16 cellular contexts compared by ENCODE assay signal in genomic region chr11:73012121-73012863, GRCh38.
DNase-seq lines count a peak whose midpoint lies in the region; ATAC-seq, FAIRE-seq and TF ChIP-seq lines count a peak whose summit lies in the region.
"Had no signal": no experiment of that assay in that cellular context is flagged by ENCODE, and none has a peak within 500 bp of the region (broad histone marks: within the 10 kb centered on the region; RNA-seq: fewer than 3 reads in every experiment).

No MANE protein-coding gene starts in this region.

- H3K27me3 Mint-ChIP-seq in astrocyte (ENCODE audit: low read depth, unreplicated experiment) = no peaks in the 10 kb centered on the region
- peaks cover 51% of the 10 kb centered on the region for H3K27me3 Mint-ChIP-seq in WTC11 (ENCODE audit: low read depth)
- H3K27me3 Mint-ChIP-seq: activated CD8-positive, alpha-beta memory T cell treated with anti-CD3 and anti-CD28 coated beads, Interleukin-2, amount 10 ng/mL, durations not matched to agents 7 days and 5 days had no signal

- no peak for ATAC-seq in HG03196 (IDR thresholded peaks at IDR 0.05; ENCODE audit: unreplicated experiment)
- no peak for ATAC-seq in WTC11
- ATAC-seq: activated CD8-positive, alpha-beta memory T cell treated with anti-CD3 and anti-CD28 coated beads, Interleukin-2, amount 10 ng/mL, durations not matched to agents 7 days and 5 days had no signal

- H3K4me1 Mint-ChIP-seq in astrocyte (ENCODE audit: low read depth, unreplicated experiment) = peaks cover 16% of the 10 kb centered on the region
- peaks cover 22% of the 10 kb centered on the region for H3K4me1 Mint-ChIP-seq in WTC11

- peak overlapping the region; percentile 2 for H3K4me2 ChIP-seq in astrocyte (ENCODE audit: low read length)

- CTCF ChIA-PET in WTC11 (lab: Charles Lee) = no interaction called here

- H3K36me3 ChIP-seq in astrocyte (ENCODE audit: insufficient read depth, low read length) = no peaks in the 10 kb centered on the region
- H3K36me3 ChIP-seq: cardiac muscle cell had no signal

- H3K9ac ChIP-seq in astrocyte (ENCODE audit: low read length) = no peak overlapping the region

- POLR2A ChIA-PET in WTC11 (lab: Charles Lee) = no interaction called here

- no peaks in the 10 kb centered on the region for H3K27me3 ChIP-seq in astrocyte (ENCODE audit: insufficient read depth, low read length)
- H3K27me3 ChIP-seq: cardiac muscle cell, neutrophil had no signal

- H2AFZ ChIP-seq in astrocyte (ENCODE audit: low read depth, low read length) = no peak overlapping the region

- H3K36me3 Mint-ChIP-seq in astrocyte (ENCODE audit: low read depth, unreplicated experiment) (peaks cover 20% of the 10 kb centered on the region), WTC11 (peaks cover 14% of the 10 kb centered on the region)

- H3K9me3 Mint-ChIP-seq in astrocyte (ENCODE audit: unreplicated experiment) (peaks cover 19% of the 10 kb centered on the region), WTC11 (peaks cover 14% of the 10 kb centered on the region)

- H3K79me2 ChIP-seq in astrocyte (ENCODE audit: insufficient read depth, low read length) = no peaks in the 10 kb centered on the region

- H3K4me3 ChIP-seq in AG10803 (ENCODE audit: low read length) (no peak overlapping the region), astrocyte (ENCODE audit: insufficient read depth, low read depth, low read length) (no peak overlapping the region)
- H3K4me3 ChIP-seq: cardiac muscle cell, skin epidermis had no signal

- no peak overlapping the region for H3K4me3 Mint-ChIP-seq in astrocyte (ENCODE audit: unreplicated experiment)
- no peak overlapping the region for H3K4me3 Mint-ChIP-seq in WTC11
- H3K4me3 Mint-ChIP-seq: activated CD8-positive, alpha-beta memory T cell treated with anti-CD3 and anti-CD28 coated beads, Interleukin-2, amount 10 ng/mL, durations not matched to agents 7 days and 5 days had no signal

- H4K20me1 ChIP-seq in astrocyte (ENCODE audit: insufficient read depth, low read length) = peaks cover 8% of the 10 kb centered on the region

- H3K27ac Mint-ChIP-seq in astrocyte (ENCODE audit: unreplicated experiment) = no peak overlapping the region
- H3K27ac Mint-ChIP-seq in WTC11 = no peak overlapping the region
- H3K27ac Mint-ChIP-seq: activated CD8-positive, alpha-beta memory T cell treated with anti-CD3 and anti-CD28 coated beads, Interleukin-2, amount 10 ng/mL, durations not matched to agents 7 days and 5 days had no signal

- no peaks in the 10 kb centered on the region for H3K9me3 ChIP-seq in astrocyte (ENCODE audit: insufficient read depth, low read depth, low read length)
- H3K9me3 ChIP-seq: neutrophil had no signal

- H3K27ac ChIP-seq in astrocyte (ENCODE audit: low read depth, low read length) = no peak overlapping the region
- H3K27ac ChIP-seq: epithelial cell of prostate, neutrophil, skin epidermis, WERI-Rb-1 had no signal

- H3K4me1 ChIP-seq in astrocyte (ENCODE audit: insufficient read depth, low read length) = peaks cover 8% of the 10 kb centered on the region

- DNase-seq in AG10803 (ENCODE audit: low read depth) (peak; percentile 45), HT1080 (ENCODE audit: low read depth) (peak; percentile 7), astrocyte (ENCODE audit: low read depth) (peak; percentile 47), frontal cortex (ENCODE audit: low spot score in 2 of 2) (no peak), germinal center (ENCODE audit: low spot score) (no peak), WTC11 (ENCODE audit: low spot score) (no peak), SHP77 treated with DMSO at 0.1 percent for 48 hours (lab: John Stamatoyannopoulos, UW) (no peak)
- DNase-seq: activated CD8-positive, alpha-beta memory T cell treated with anti-CD3 and anti-CD28 coated beads, Interleukin-2, amount 10 ng/mL, durations not matched to agents 7 days and 5 days; NCI-H2227 treated with DMSO at 0.1 percent for 48 hours; SW 1271; WERI-Rb-1 had no signal

- TF ChIP-seq CTCF in AG10803 (conservative IDR thresholded peaks at IDR 0.05; ENCODE audit: low read length) (no peak), astrocyte (IDR thresholded peaks at IDR 0.05; ENCODE audit: insufficient read depth, low read depth, low read length) (no peak), WTC11 (IDR thresholded peaks at IDR 0.05) (no peak)

- FAIRE-seq in astrocyte (lab: Jason Lieb, UNC) (no peak), frontal cortex (lab: Jason Lieb, UNC) (peak; percentile 6)

TF ChIP-seq in WTC11, 78 proteins besides CTCF, POLR2A, EP300 and RAD21 (continues in another document):
- TF ChIP-seq RELA (CRISPR knock-in tag; IDR thresholded peaks at IDR 0.05; ENCODE audit: borderline replicate concordance) (no peak), IRF2 (CRISPR knock-in tag; IDR thresholded peaks at IDR 0.05; ENCODE audit: borderline replicate concordance, low read depth) (no peak), HMGA2 (CRISPR knock-in tag; IDR thresholded peaks at IDR 0.05) (no peak), CREB1 (CRISPR knock-in tag; IDR thresholded peaks at IDR 0.05) (no peak), ZNF138 (CRISPR knock-in tag; conservative IDR thresholded peaks at IDR 0.05) (no peak), KAT7 (CRISPR knock-in tag; IDR thresholded peaks at IDR 0.05; ENCODE audit: borderline replicate concordance) (no peak), ZBTB21 (CRISPR knock-in tag; IDR thresholded peaks at IDR 0.05; ENCODE audit: borderline replicate concordance) (no peak), OVOL2 (CRISPR knock-in tag; IDR thresholded peaks at IDR 0.05; ENCODE audit: borderline replicate concordance) (no peak), ZNF232 (CRISPR knock-in tag; IDR thresholded peaks at IDR 0.05) (no peak), ZNF416 (CRISPR knock-in tag; IDR thresholded peaks at IDR 0.05) (no peak), ZNF396 (CRISPR knock-in tag; IDR thresholded peaks at IDR 0.05; ENCODE audit: borderline replicate concordance) (no peak), FOXP4 (CRISPR knock-in tag; IDR thresholded peaks at IDR 0.05) (no peak), ZNF281 (CRISPR knock-in tag; IDR thresholded peaks at IDR 0.05) (no peak)
- TF ChIP-seq, protein P1, sequence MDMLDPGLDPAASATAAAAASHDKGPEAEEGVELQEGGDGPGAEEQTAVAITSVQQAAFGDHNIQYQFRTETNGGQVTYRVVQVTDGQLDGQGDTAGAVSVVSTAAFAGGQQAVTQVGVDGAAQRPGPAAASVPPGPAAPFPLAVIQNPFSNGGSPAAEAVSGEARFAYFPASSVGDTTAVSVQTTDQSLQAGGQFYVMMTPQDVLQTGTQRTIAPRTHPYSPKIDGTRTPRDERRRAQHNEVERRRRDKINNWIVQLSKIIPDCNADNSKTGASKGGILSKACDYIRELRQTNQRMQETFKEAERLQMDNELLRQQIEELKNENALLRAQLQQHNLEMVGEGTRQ (CRISPR knock-in tag; IDR thresholded peaks at IDR 0.05) = no peak
- TF ChIP-seq, protein P2, sequence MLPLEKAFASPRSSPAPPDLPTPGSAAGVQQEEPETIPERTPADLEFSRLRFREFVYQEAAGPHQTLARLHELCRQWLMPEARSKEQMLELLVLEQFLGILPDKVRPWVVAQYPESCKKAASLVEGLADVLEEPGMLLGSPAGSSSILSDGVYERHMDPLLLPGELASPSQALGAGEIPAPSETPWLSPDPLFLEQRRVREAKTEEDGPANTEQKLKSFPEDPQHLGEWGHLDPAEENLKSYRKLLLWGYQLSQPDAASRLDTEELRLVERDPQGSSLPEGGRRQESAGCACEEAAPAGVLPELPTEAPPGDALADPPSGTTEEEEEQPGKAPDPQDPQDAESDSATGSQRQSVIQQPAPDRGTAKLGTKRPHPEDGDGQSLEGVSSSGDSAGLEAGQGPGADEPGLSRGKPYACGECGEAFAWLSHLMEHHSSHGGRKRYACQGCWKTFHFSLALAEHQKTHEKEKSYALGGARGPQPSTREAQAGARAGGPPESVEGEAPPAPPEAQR (CRISPR knock-in tag; IDR thresholded peaks at IDR 0.05) = no peak

Comparison
In these comparisons a context has a peak if more than half of its experiments do, and no peak if none do; other contexts are left out.
1. DNase-seq: peak in AG10803 (single experiment), HT1080 (single experiment) and astrocyte (single experiment); none in frontal cortex (0 of 2), germinal center (single experiment), WTC11 (single experiment) and SHP77 treated with DMSO at 0.1 percent for 48 hours (single experiment).